ENCODE assay signal across 10 cellular contexts in genomic region chr15:51735211-51735610, GRCh38. TPM values are rescaled to one million over a fixed set of nuclear protein-coding genes. Genes with fewer than 3 reads are reported as not detected.
DNase-seq lines count a peak whose midpoint lies in the region; ATAC-seq and TF ChIP-seq lines count a peak whose summit lies in the region.
"Had no signal": no experiment of that assay in that cellular context is flagged by ENCODE, and none has a peak within 500 bp of the region (broad histone marks: within the 10 kb centered on the region; RNA-seq: fewer than 3 reads in every experiment).

No MANE protein-coding gene starts in this region.

- H3K27me3 Mint-ChIP-seq in activated T-cell treated with anti-CD3 and anti-CD28 coated beads, Interleukin-2, amount 50 U/mL, for 4 hours (ENCODE audit: low read depth), result no peaks in the 10 kb centered on the region
- peaks cover 49% of the 10 kb centered on the region for H3K27me3 Mint-ChIP-seq in type B pancreatic cell

- H3K4me1 Mint-ChIP-seq in activated T-cell treated with anti-CD3 and anti-CD28 coated beads, Interleukin-2, amount 50 U/mL, for 4 hours (ENCODE audit: low read depth), result peaks cover 80% of the 10 kb centered on the region
- no peaks in the 10 kb centered on the region for H3K4me1 Mint-ChIP-seq in type B pancreatic cell (ENCODE audit: unreplicated experiment)

- peaks cover 13% of the 10 kb centered on the region for H3K36me3 Mint-ChIP-seq in activated T-cell treated with anti-CD3 and anti-CD28 coated beads, Interleukin-2, amount 50 U/mL, for 4 hours (ENCODE audit: insufficient read depth)
- H3K36me3 Mint-ChIP-seq in type B pancreatic cell, result no peaks in the 10 kb centered on the region

- TF ChIP-seq CTCF in type B pancreatic cell (conservative IDR thresholded peaks at IDR 0.05), result no peak

- no peak overlapping the region for H3K27ac Mint-ChIP-seq in type B pancreatic cell

- peak; percentile 7 to 8 for ATAC-seq in activated T-cell treated with anti-CD3 and anti-CD28 coated beads, Interleukin-2, amount 50 U/mL, for 4 hours
- ATAC-seq in HG03565 (IDR thresholded peaks at IDR 0.05; ENCODE audit: unreplicated experiment), result no peak
- no peak for ATAC-seq in GM18498 (IDR thresholded peaks at IDR 0.05; ENCODE audit: unreplicated experiment)
- ATAC-seq: pancreas had no signal

- peak overlapping the region; percentile 85 for H3K4me3 Mint-ChIP-seq in activated T-cell treated with anti-CD3 and anti-CD28 coated beads, Interleukin-2, amount 50 U/mL, for 4 hours
- peak overlapping the region; percentile 38 for H3K4me3 Mint-ChIP-seq in type B pancreatic cell

- no peak for DNase-seq in activated T-cell treated with anti-CD3 and anti-CD28 coated beads, Interleukin-2, amount 50 U/mL, for 4 hours
- DNase-seq in activated T-cell treated with anti-CD3 and anti-CD28 coated beads, Interleukin-2, amount 50 U/mL, for 1 hour, result no peak
- DNase-seq in NAMALWA (ENCODE audit: low spot score) (peak; percentile 72), type B pancreatic cell (ENCODE audit: extremely low spot score, unreplicated experiment) (no peak), NCI-H187 (lab: John Stamatoyannopoulos, UW) (no peak)
- DNase-seq: pancreas had no signal

- H3K27ac ChIP-seq in cingulate gyrus (ENCODE audit: low read depth, low read length), result peak overlapping the region; percentile 65
- H3K27ac ChIP-seq: cardiac muscle cell, pancreas had no signal

- no peaks in the 10 kb centered on the region for H3K9me3 Mint-ChIP-seq in activated T-cell treated with anti-CD3 and anti-CD28 coated beads, Interleukin-2, amount 50 U/mL, for 4 hours
- H3K9me3 Mint-ChIP-seq in type B pancreatic cell, result no peaks in the 10 kb centered on the region

RNA-seq across cellular contexts. Expression of gene LYSMD2, which starts 2.2 kb away (rescaled TPM):
- 10 to 100 TPM; 16.3 to 23.5 (median 22.4) TPM for total RNA-seq in activated T-cell treated with anti-CD3 and anti-CD28 coated beads, Interleukin-2, amount 50 U/mL, for 4 hours
- 3.9 and 6.2 TPM in 2 replicates for total RNA-seq in type B pancreatic cell (ENCODE audit: low replicate concordance)

RNA-seq across cellular contexts. Expression of gene TMOD2, which starts 16.2 kb away (rescaled TPM):
- total RNA-seq in activated T-cell treated with anti-CD3 and anti-CD28 coated beads, Interleukin-2, amount 50 U/mL, for 4 hours, result 1 to 10 TPM; 3.7 to 3.9 (median 3.8) TPM
- 6.7 and 8.3 TPM in 2 replicates for total RNA-seq in type B pancreatic cell (ENCODE audit: low replicate concordance)

RNA-seq across cellular contexts. Expression of gene SCG3, which starts 53.9 kb away (rescaled TPM):
- not detected for total RNA-seq in activated T-cell treated with anti-CD3 and anti-CD28 coated beads, Interleukin-2, amount 50 U/mL, for 4 hours
- total RNA-seq in type B pancreatic cell (ENCODE audit: low replicate concordance), result 13.0 and 18.2 TPM in 2 replicates
- total RNA-seq: cardiac muscle cell had no signal

Comparison
In these comparisons a context has a peak if more than half of its experiments do, and no peak if none do; other contexts are left out.
1. ATAC-seq: peak in activated T-cell treated with anti-CD3 and anti-CD28 coated beads, Interleukin-2, amount 50 U/mL, for 4 hours (2 of 2); none in HG03565 (single experiment) and GM18498 (single experiment).
2. RNA of gene SCG3, which starts 53.9 kb away (total RNA-seq): 13.0 to 18.2 TPM in type B pancreatic cell; not detected in activated T-cell treated with anti-CD3 and anti-CD28 coated beads, Interleukin-2, amount 50 U/mL, for 4 hours; every median in the first group is over 10 times any median in the second.